Comparison of ENCODE assay signal across 13 cellular contexts in the genomic region with DNA sequence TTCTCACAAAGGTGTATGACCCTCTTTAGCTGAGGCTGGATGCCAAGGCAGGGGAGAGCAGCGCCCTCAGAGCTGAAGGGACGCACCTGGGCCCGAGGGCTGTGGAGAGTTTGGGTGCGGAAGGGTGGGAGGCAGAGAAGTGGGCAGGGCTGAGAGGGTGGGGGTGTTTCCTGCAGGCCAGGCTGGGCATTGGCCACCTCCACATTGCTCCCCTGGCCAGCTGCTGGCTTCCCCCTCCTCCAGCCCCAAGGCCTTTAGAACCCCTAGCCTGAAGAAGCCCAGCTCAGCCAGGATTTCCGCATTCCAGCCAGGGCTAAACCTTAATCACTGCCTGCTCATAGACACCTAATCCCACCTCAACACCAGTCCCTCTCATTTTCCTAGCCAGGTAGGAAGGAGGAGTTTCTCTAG. TPM values are rescaled to one million over a fixed set of nuclear protein-coding genes. Genes with fewer than 3 reads are reported as not detected.
DNase-seq lines count a peak whose midpoint lies in the region; ATAC-seq, FAIRE-seq and TF ChIP-seq lines count a peak whose summit lies in the region.
"Had no signal": no experiment of that assay in that cellular context is flagged by ENCODE, and none has a peak within 500 bp of the region (broad histone marks: within the 10 kb centered on the region; RNA-seq: fewer than 3 reads in every experiment).

No MANE protein-coding gene starts in this region.

- WGBS in heart right ventricle, 2 donors = 77 to 85% methylated on average over 5 of the region's 5 CpGs

- H3K9me3 ChIP-seq in BLaER1 treated with 17β-estradiol and CSF1 and Interleukin-3, amounts not matched to agents 10 nM and 100 nM (replicated peaks in 1 of 11) = no peaks in the 10 kb centered on the region
- no peaks in the 10 kb centered on the region for H3K9me3 ChIP-seq in heart right ventricle

- H3K36me3 Mint-ChIP-seq in osteocyte (ENCODE audit: unreplicated experiment) = peaks cover 22% of the 10 kb centered on the region
- H3K36me3 Mint-ChIP-seq: naive thymus-derived CD8-positive, alpha-beta T cell had no signal

- no peaks in the 10 kb centered on the region for H3K27me3 Mint-ChIP-seq in osteocyte (ENCODE audit: unreplicated experiment)
- H3K27me3 Mint-ChIP-seq: naive thymus-derived CD8-positive, alpha-beta T cell had no signal

- no peaks in the 10 kb centered on the region for H3K9me3 Mint-ChIP-seq in osteocyte (ENCODE audit: unreplicated experiment)
- H3K9me3 Mint-ChIP-seq: naive thymus-derived CD8-positive, alpha-beta T cell had no signal

- H3K9ac ChIP-seq in BLaER1 treated with 17β-estradiol and CSF1 and Interleukin-3, amounts not matched to agents 10 nM and 100 nM = 0 out of 22 replicates have a peak overlapping the region, but pooled peaks of 3 of the 11 experiments have one; percentile 1 to 23 (median 15)

- TF ChIP-seq CTCF in heart right ventricle (IDR thresholded peaks at IDR 0.05) (no peak), osteocyte (IDR thresholded peaks at IDR 0.05) (no peak)

- H4K20me1 ChIP-seq in BLaER1 treated with 17β-estradiol and CSF1 and Interleukin-3, amounts not matched to agents 10 nM and 100 nM = peaks cover 18 to 100% (median 96%) of the 10 kb centered on the region in 11 experiments

- peak overlapping the region in 6 of 11 experiments; percentile 7 to 30 (median 14); a peak in 3 of 22 replicates for H3K27ac ChIP-seq in BLaER1 treated with 17β-estradiol and CSF1 and Interleukin-3, amounts not matched to agents 10 nM and 100 nM
- peak overlapping the region; percentile 53 for H3K27ac ChIP-seq in angular gyrus (ENCODE audit: low read depth, low read length)
- H3K27ac ChIP-seq in heart right ventricle = peak overlapping the region in 9 of 10 donors; percentile 63 to 91 (median 80)

- H3K4me3 ChIP-seq in BLaER1 treated with 17β-estradiol and CSF1 and Interleukin-3, amounts not matched to agents 10 nM and 100 nM = no peak overlapping the region
- H3K4me3 ChIP-seq in heart right ventricle = no peak overlapping the region

- FAIRE-seq in frontal cortex (lab: Jason Lieb, UNC) = no peak
- FAIRE-seq: RCC 7860 had no signal

- intact Hi-C loops in heart right ventricle (cut with DNase I) = loop anchor here in 1 of 10 donors (5.0 kb wide), 1 partner anchor 34 kb away; no protein-coding TSS in a partner anchor

- no peaks in the 10 kb centered on the region for H3K27me3 ChIP-seq in BLaER1 treated with 17β-estradiol and CSF1 and Interleukin-3, amounts not matched to agents 10 nM and 100 nM
- H3K27me3 ChIP-seq in heart right ventricle = no peaks in the 10 kb centered on the region

- ATAC-seq in heart right ventricle (no peak), HG03571 (IDR thresholded peaks at IDR 0.05; ENCODE audit: unreplicated experiment) (no peak), HG03460 (IDR thresholded peaks at IDR 0.05; ENCODE audit: unreplicated experiment) (no peak)
- ATAC-seq: naive thymus-derived CD8-positive, alpha-beta T cell had no signal

- H3K4me3 Mint-ChIP-seq in osteocyte (ENCODE audit: unreplicated experiment) = no peak overlapping the region
- H3K4me3 Mint-ChIP-seq: naive thymus-derived CD8-positive, alpha-beta T cell had no signal

- H3K4me2 ChIP-seq in BLaER1 treated with 17β-estradiol and CSF1 and Interleukin-3, amounts not matched to agents 10 nM and 100 nM = no peak overlapping the region

- H3K4me1 Mint-ChIP-seq in osteocyte (ENCODE audit: unreplicated experiment) = peaks cover 5% of the 10 kb centered on the region

- H3K4me1 ChIP-seq in BLaER1 treated with 17β-estradiol and CSF1 and Interleukin-3, amounts not matched to agents 10 nM and 100 nM = peaks cover 15 to 57% (median 23%) of the 10 kb centered on the region in 10 experiments
- H3K4me1 ChIP-seq in heart right ventricle = peaks cover 39 to 70% (median 53%) of the 10 kb centered on the region in 9 donors

- peak overlapping the region; percentile 31 for H3K27ac Mint-ChIP-seq in osteocyte (ENCODE audit: unreplicated experiment)

- DNase-seq in heart right ventricle (peak in 1 of 2 donors; percentile 11), osteocyte (ENCODE audit: extremely low spot score, unreplicated experiment) (no peak), AG08396 (ENCODE audit: low spot score) (no peak), frontal cortex (ENCODE audit: low spot score in 2 of 2) (no peak)
- DNase-seq: amniotic stem cell, erythroblast had no signal

- H3K36me3 ChIP-seq in BLaER1 treated with 17β-estradiol and CSF1 and Interleukin-3, amounts not matched to agents 10 nM and 100 nM = peaks cover 77 to 100% (median 90%) of the 10 kb centered on the region in 11 experiments
- peaks cover 0 to 80% (median 19%) of the 10 kb centered on the region in 9 donors for H3K36me3 ChIP-seq in heart right ventricle

RNA-seq across cellular contexts. Expression of a gene that starts 7.5 kb away (rescaled TPM):
- total RNA-seq in heart right ventricle = 100 to 1,000 TPM in 1 of 10 donors, 10 to 100 TPM in 9; 25.1 to 108 (median 44.5) TPM
- polyA plus RNA-seq in heart right ventricle = 100 to 1,000 TPM in 1 of 2 donors, 10 to 100 TPM in 1; 95.1 to 138 TPM
- 178 and 188 TPM in 2 replicates for total RNA-seq in osteocyte
- total RNA-seq in frontal cortex = 39.9 TPM

RNA-seq across cellular contexts. Expression of a gene that starts 10.2 kb away (rescaled TPM):
- total RNA-seq in heart right ventricle = 10 to 100 TPM; 30.2 to 98.0 (median 66.9) TPM
- 100 to 1,000 TPM in 1 of 2 donors, 10 to 100 TPM in 1; 83.5 to 147 TPM for polyA plus RNA-seq in heart right ventricle
- 18.4 and 18.6 TPM in 2 replicates for total RNA-seq in osteocyte
- total RNA-seq in frontal cortex = 2.0 TPM

RNA-seq across cellular contexts. Expression of a gene that starts 31.0 kb away (rescaled TPM):
- 100 to 1,000 TPM in 2 of 10 donors, 10 to 100 TPM in 8; 17.4 to 159 (median 33.2) TPM for total RNA-seq in heart right ventricle
- polyA plus RNA-seq in heart right ventricle = 100 to 1,000 TPM in 1 of 2 donors, 10 to 100 TPM in 1; 54.1 to 231 TPM
- total RNA-seq in osteocyte = not detected in 2 replicates
- 13.9 TPM for total RNA-seq in frontal cortex
- total RNA-seq: NCI-H460 had no signal
- polyA plus RNA-seq: naive thymus-derived CD8-positive, alpha-beta T cell had no signal

Comparison
In these comparisons a context has a peak if more than half of its experiments do, and no peak if none do; other contexts are left out.
1. H3K27ac ChIP-seq: peak in every context shown above with its lines; median percentile 80 in heart right ventricle; 53 in angular gyrus; 14 in BLaER1 treated with 17β-estradiol and CSF1 and Interleukin-3, amounts not matched to agents 10 nM and 100 nM.
2. RNA of a gene that starts 31.0 kb away (total RNA-seq): 17.4 to 159 TPM in heart right ventricle and 13.9 TPM in frontal cortex (single experiment); not detected in osteocyte; every median in the first group is over 10 times any median in the second.